Comparison of ENCODE assay signal across 12 cellular contexts in the genomic region with DNA sequence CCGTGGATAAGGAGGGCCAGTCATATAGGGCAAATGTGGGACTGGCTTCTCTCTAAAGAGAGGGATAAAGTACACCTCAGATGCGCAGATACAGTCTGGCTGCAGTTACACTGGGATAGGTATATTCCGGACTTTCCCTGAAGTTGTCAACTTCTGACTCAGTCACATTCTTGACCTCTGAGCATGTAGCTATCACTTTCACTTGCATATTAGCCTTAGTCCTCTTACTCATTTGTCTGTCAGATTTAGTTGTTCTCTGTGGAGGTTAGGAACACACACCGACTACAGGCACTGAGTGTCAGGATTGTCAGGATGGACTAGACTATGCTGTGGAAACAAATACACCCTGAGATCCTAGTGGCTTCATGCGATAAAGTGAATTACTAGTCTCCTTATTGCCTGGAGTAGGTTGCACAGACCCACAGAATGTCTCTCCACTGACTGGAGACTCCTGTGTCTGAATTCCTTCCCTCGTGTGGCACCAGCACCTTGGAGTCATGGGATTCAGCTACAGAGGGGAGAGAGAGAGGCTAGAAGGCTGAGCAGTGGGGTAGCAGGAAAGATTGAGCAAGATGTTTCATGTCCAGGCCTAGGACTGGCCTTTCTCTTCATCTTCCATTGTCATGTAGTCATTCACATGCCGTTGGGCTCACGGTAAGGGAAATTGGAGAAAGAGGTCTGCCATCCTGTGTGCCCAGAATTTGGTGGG.
DNase-seq lines count a peak whose midpoint lies in the region; ATAC-seq, FAIRE-seq and TF ChIP-seq lines count a peak whose summit lies in the region.
"Had no signal": no experiment of that assay in that cellular context is flagged by ENCODE, and none has a peak within 500 bp of the region (broad histone marks: within the 10 kb centered on the region; RNA-seq: fewer than 3 reads in every experiment).

No MANE protein-coding gene starts in this region.

- BruUV-seq in HepG2 (replicated peaks; lab: Mats Ljungman, UMichigan), result no TSS peak

- DNase-seq in AG08395 (ENCODE audit: low spot score) (peak; percentile 73), RKO (ENCODE audit: low spot score) (peak; percentile 72), foreskin fibroblast (peak; percentile 69 to 82), DMS114 treated with DMSO at 0.1 percent for 48 hours (lab: John Stamatoyannopoulos, UW; ENCODE audit: unreplicated experiment) (no peak), NCI-H446 (lab: John Stamatoyannopoulos, UW) (no peak), HepG2 (ENCODE audit: low spot score) (no peak), SHP77 (lab: John Stamatoyannopoulos, UW) (no peak)
- DNase-seq: OCI-M1, psoas muscle had no signal

- no peak overlapping the region for H3K9ac ChIP-seq in HepG2 (ENCODE audit: insufficient read depth, low read depth, low read length)
- H3K9ac ChIP-seq: BLaER1 treated with 17β-estradiol and CSF1 and Interleukin-3, amounts not matched to agents 10 nM and 100 nM had no signal

- no peaks in the 10 kb centered on the region for H3K4me1 ChIP-seq in HepG2 (ENCODE audit: insufficient read depth, low read length)
- H3K4me1 ChIP-seq: ascending aorta; BLaER1 treated with 17β-estradiol and CSF1 and Interleukin-3, amounts not matched to agents 10 nM and 100 nM; psoas muscle had no signal

- 7% methylated on average over 8 of the region's 8 CpGs for WGBS in HepG2 (ENCODE audit: low lambda C conversion rate)

- in situ Hi-C loops in HepG2 (cut with HindIII; ENCODE audit: extremely low pct_ligation_motif_present, low pct_unique_long_range_greater_than_20kb), result loop anchor here (10.0 to 25.0 kb wide), 2 partner anchors 160 to 287 kb away; no protein-coding TSS in a partner anchor

- no peaks in the 10 kb centered on the region for H3K79me2 ChIP-seq in HepG2 (ENCODE audit: insufficient read depth, low read length)

- FAIRE-seq in HepG2 (lab: Jason Lieb, UNC), result no peak

- no peak overlapping the region for H3K27ac ChIP-seq in HepG2 (ENCODE audit: extremely low read length, insufficient read depth, low read length)
- H3K27ac ChIP-seq: ascending aorta; BLaER1 treated with 17β-estradiol and CSF1 and Interleukin-3, amounts not matched to agents 10 nM and 100 nM; psoas muscle had no signal

- no peak overlapping the region for H2AFZ ChIP-seq in HepG2 (ENCODE audit: low read length)

- CTCF ChIA-PET in HepG2 (lab: Yijun Ruan, JAX; ENCODE audit: low intra/inter-chr PET ratio, low total read pairs), result no interaction called here

- 0 out of 5 replicates have a peak, but pooled peaks cover 0 to 4% of the 10 kb centered on the region in 2 experiments for H3K27me3 ChIP-seq in HepG2 (ENCODE audit: control insufficient read depth in 1 of 2, insufficient read depth in 2 of 2, low read length in 2 of 2)
- H3K27me3 ChIP-seq: ascending aorta; BLaER1 treated with 17β-estradiol and CSF1 and Interleukin-3, amounts not matched to agents 10 nM and 100 nM had no signal

- no peaks in the 10 kb centered on the region for H4K20me1 ChIP-seq in HepG2 (ENCODE audit: insufficient read depth, low read length)
- H4K20me1 ChIP-seq: BLaER1 treated with 17β-estradiol and CSF1 and Interleukin-3, amounts not matched to agents 10 nM and 100 nM had no signal

- H3K4me3 ChIP-seq in foreskin fibroblast (ENCODE audit: low read depth in 1 of 2, low read length in 2 of 2) (no peak overlapping the region), HepG2 (replicated peaks in 1 of 3; ENCODE audit: insufficient read depth in 1 of 3, low read depth in 2 of 3, low read length in 3 of 3) (no peak overlapping the region)
- H3K4me3 ChIP-seq: ascending aorta; BLaER1 treated with 17β-estradiol and CSF1 and Interleukin-3, amounts not matched to agents 10 nM and 100 nM; psoas muscle had no signal

- ATAC-seq in GM21786 (IDR thresholded peaks at IDR 0.05; ENCODE audit: unreplicated experiment), result peak; percentile 83
- ATAC-seq in HepG2, result no peak
- ATAC-seq: psoas muscle had no signal

- no peak for TF ChIP-seq POLR2A in HepG2 (IDR thresholded peaks at IDR 0.05; ENCODE audit: insufficient read depth in 1 of 2, low read depth in 2 of 2, low read length in 2 of 2)

- no peaks in the 10 kb centered on the region for H3K9me3 ChIP-seq in HepG2 (ENCODE audit: low read length)
- H3K9me3 ChIP-seq: ascending aorta, psoas muscle had no signal

- no peak for TF ChIP-seq RAD21 in HepG2 (CRISPR knock-in tag; IDR thresholded peaks at IDR 0.05)

- TF ChIP-seq CTCF in foreskin fibroblast (IDR thresholded peaks at IDR 0.05; ENCODE audit: low read depth, low read length), result no peak
- TF ChIP-seq CTCF in HepG2 (CRISPR knock-in tag; IDR thresholded peaks at IDR 0.05), result no peak

- TF ChIP-seq EP300 in HepG2 (IDR thresholded peaks at IDR 0.05; ENCODE audit: low read depth in 2 of 2, low read length in 2 of 2), result no peak
- TF ChIP-seq EP300 in HepG2 (CRISPR knock-in tag; IDR thresholded peaks at IDR 0.05; ENCODE audit: borderline replicate concordance), result no peak

- H3K4me2 ChIP-seq in HepG2 (ENCODE audit: low read depth, low read length), result no peak overlapping the region
- H3K4me2 ChIP-seq: BLaER1 treated with 17β-estradiol and CSF1 and Interleukin-3, amounts not matched to agents 10 nM and 100 nM had no signal

- POLR2A ChIA-PET in HepG2 (lab: Yijun Ruan, JAX), result no interaction called here

- intact Hi-C loops in HepG2 (cut with micrococcal nuclease; ENCODE audit: unreplicated experiment), result loop anchor here (5.0 kb wide), 1 partner anchor 332 kb away; no protein-coding TSS in a partner anchor

- no peaks in the 10 kb centered on the region for H3K36me3 ChIP-seq in HepG2 (replicated peaks in 1 of 2; ENCODE audit: control insufficient read depth in 1 of 2, insufficient read depth in 2 of 2, low read length in 2 of 2)
- H3K36me3 ChIP-seq: ascending aorta; BLaER1 treated with 17β-estradiol and CSF1 and Interleukin-3, amounts not matched to agents 10 nM and 100 nM had no signal

TF ChIP-seq in HepG2, 621 proteins besides CTCF, POLR2A, EP300 and RAD21:
- TF ChIP-seq ZNF557 (CRISPR knock-in tag; IDR thresholded peaks at IDR 0.05) (no peak), ZNF720 (CRISPR knock-in tag; IDR thresholded peaks at IDR 0.05) (no peak), ZSCAN29 (CRISPR knock-in tag; conservative IDR thresholded peaks at IDR 0.05) (no peak), CHD2 (IDR thresholded peaks at IDR 0.05; ENCODE audit: low read depth, low read length) (no peak), REPIN1 (CRISPR knock-in tag; IDR thresholded peaks at IDR 0.05; ENCODE audit: borderline replicate concordance, low read depth) (no peak), THYN1 (CRISPR knock-in tag; IDR thresholded peaks at IDR 0.05; ENCODE audit: borderline replicate concordance, low read depth) (no peak), KMT2B (CRISPR knock-in tag; IDR thresholded peaks at IDR 0.05) (no peak)
- TF ChIP-seq, protein P1, sequence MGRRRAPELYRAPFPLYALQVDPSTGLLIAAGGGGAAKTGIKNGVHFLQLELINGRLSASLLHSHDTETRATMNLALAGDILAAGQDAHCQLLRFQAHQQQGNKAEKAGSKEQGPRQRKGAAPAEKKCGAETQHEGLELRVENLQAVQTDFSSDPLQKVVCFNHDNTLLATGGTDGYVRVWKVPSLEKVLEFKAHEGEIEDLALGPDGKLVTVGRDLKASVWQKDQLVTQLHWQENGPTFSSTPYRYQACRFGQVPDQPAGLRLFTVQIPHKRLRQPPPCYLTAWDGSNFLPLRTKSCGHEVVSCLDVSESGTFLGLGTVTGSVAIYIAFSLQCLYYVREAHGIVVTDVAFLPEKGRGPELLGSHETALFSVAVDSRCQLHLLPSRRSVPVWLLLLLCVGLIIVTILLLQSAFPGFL (CRISPR knock-in tag; IDR thresholded peaks at IDR 0.05), result no peak
- TF ChIP-seq, protein P2, sequence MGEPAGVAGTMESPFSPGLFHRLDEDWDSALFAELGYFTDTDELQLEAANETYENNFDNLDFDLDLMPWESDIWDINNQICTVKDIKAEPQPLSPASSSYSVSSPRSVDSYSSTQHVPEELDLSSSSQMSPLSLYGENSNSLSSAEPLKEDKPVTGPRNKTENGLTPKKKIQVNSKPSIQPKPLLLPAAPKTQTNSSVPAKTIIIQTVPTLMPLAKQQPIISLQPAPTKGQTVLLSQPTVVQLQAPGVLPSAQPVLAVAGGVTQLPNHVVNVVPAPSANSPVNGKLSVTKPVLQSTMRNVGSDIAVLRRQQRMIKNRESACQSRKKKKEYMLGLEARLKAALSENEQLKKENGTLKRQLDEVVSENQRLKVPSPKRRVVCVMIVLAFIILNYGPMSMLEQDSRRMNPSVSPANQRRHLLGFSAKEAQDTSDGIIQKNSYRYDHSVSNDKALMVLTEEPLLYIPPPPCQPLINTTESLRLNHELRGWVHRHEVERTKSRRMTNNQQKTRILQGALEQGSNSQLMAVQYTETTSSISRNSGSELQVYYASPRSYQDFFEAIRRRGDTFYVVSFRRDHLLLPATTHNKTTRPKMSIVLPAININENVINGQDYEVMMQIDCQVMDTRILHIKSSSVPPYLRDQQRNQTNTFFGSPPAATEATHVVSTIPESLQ (CRISPR knock-in tag; conservative IDR thresholded peaks at IDR 0.05), result no peak
- TF ChIP-seq, protein P3, sequence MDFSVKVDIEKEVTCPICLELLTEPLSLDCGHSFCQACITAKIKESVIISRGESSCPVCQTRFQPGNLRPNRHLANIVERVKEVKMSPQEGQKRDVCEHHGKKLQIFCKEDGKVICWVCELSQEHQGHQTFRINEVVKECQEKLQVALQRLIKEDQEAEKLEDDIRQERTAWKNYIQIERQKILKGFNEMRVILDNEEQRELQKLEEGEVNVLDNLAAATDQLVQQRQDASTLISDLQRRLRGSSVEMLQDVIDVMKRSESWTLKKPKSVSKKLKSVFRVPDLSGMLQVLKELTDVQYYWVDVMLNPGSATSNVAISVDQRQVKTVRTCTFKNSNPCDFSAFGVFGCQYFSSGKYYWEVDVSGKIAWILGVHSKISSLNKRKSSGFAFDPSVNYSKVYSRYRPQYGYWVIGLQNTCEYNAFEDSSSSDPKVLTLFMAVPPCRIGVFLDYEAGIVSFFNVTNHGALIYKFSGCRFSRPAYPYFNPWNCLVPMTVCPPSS (IDR thresholded peaks at IDR 0.05), result no peak

Comparison
In these comparisons a context has a peak if more than half of its experiments do, and no peak if none do; other contexts are left out.
1. DNase-seq: peak in AG08395 (single experiment), RKO (single experiment) and foreskin fibroblast (2 of 2); none in DMS114 treated with DMSO at 0.1 percent for 48 hours (single experiment), NCI-H446 (0 of 2), HepG2 (single experiment) and SHP77 (0 of 2).